ENCODE assay signal across 17 cellular contexts in the genomic region with DNA sequence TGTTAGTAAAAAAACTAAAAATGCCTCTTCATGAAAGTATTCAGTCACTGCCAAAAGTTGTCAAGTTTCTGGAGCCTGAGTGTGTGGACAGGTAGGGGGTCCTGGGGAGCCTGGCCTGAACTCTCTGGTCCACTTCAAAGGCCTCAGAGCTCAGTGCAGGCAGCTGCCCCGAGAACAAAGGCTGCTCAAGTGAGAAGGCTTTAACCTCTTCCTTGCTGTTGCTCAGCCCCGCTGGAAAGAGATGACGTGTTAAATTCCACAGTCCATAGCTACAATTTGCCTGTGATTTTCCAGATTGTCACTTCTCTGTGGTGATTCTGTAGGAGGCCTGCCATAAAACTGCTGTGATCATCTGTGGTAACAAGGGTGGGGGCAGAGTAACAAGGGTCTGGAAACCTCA.
A peak's percentile ranks its signal among the peaks of the same experiment; 100 is the strongest.
DNase-seq lines count a peak whose midpoint lies in the region; ATAC-seq and TF ChIP-seq lines count a peak whose summit lies in the region.
"Had no signal": no experiment of that assay in that cellular context is flagged by ENCODE, and none has a peak within 500 bp of the region (broad histone marks: within the 10 kb centered on the region; RNA-seq: fewer than 3 reads in every experiment).

No MANE protein-coding gene starts in this region.

- no peaks in the 10 kb centered on the region for H3K9me3 ChIP-seq in GM23248 (ENCODE audit: low read depth)
- H3K9me3 ChIP-seq in effector memory CD4-positive, alpha-beta T cell (ENCODE audit: control insufficient read depth, low read length): no peaks in the 10 kb centered on the region
- H3K9me3 ChIP-seq: psoas muscle had no signal

- DNase-seq in GM23248 (peak; percentile 23), foreskin fibroblast (peak; percentile 23 to 53), non-pigmented ciliary epithelial cell (ENCODE audit: low read depth) (peak; percentile 55), NOMO-1 treated with dmso at 0.1 percent for 144 hours (lab: John Stamatoyannopoulos, UW; ENCODE audit: unreplicated experiment) (no peak)
- DNase-seq in effector memory CD4-positive, alpha-beta T cell: no peak
- DNase-seq in activated CD8-positive, alpha-beta memory T cell treated with anti-CD3 and anti-CD28 coated beads, Interleukin-2, amount 10 ng/mL, durations not matched to agents 7 days and 5 days: no peak
- DNase-seq in stimulated activated CD4-positive, alpha-beta T cell treated with anti-CD3 and anti-CD28 coated beads, Interleukin-2, amount 100 ng/mL, for 24 hours: no peak
- DNase-seq: activated T-cell treated with anti-CD3 and anti-CD28 coated beads for 4 hours, GDM1, HFFc6, left ventricle myocardium superior, NCI-H526 treated with DMSO at 0.1 percent for 48 hours, psoas muscle, SHP77 had no signal

- H3K79me2 ChIP-seq in GM23248 (ENCODE audit: insufficient read depth): no peaks in the 10 kb centered on the region

- H3K27ac ChIP-seq in GM23248 (no peak overlapping the region), angular gyrus (ENCODE audit: low read depth, low read length) (peak overlapping the region; percentile 27)
- H3K27ac ChIP-seq in effector memory CD4-positive, alpha-beta T cell (ENCODE audit: insufficient read depth, low read length, poor library complexity, severe bottlenecking): no peak overlapping the region
- H3K27ac ChIP-seq: psoas muscle had no signal

- peaks cover 36% of the 10 kb centered on the region for H3K4me1 ChIP-seq in GM23248 (ENCODE audit: insufficient read depth)
- no peaks in the 10 kb centered on the region for H3K4me1 ChIP-seq in effector memory CD4-positive, alpha-beta T cell (ENCODE audit: control insufficient read depth, insufficient read depth, low read length, poor library complexity, severe bottlenecking)
- H3K4me1 ChIP-seq: psoas muscle had no signal

- peaks cover 31% of the 10 kb centered on the region for H3K36me3 Mint-ChIP-seq in activated CD8-positive, alpha-beta memory T cell treated with anti-CD3 and anti-CD28 coated beads, Interleukin-2, amount 10 ng/mL, durations not matched to agents 7 days and 5 days

- H3K9ac ChIP-seq in GM23248: no peak overlapping the region

- no peak overlapping the region for H3K4me3 Mint-ChIP-seq in activated CD8-positive, alpha-beta memory T cell treated with anti-CD3 and anti-CD28 coated beads, Interleukin-2, amount 10 ng/mL, durations not matched to agents 7 days and 5 days
- H3K4me3 Mint-ChIP-seq: HFFc6, IgD-negative memory B cell had no signal

- CTCF ChIA-PET in activated CD8-positive, alpha-beta memory T cell treated with anti-CD3 and anti-CD28 coated beads, Interleukin-2, amount 10 ng/mL, durations not matched to agents 7 days and 5 days (lab: Charles Lee): no interaction called here

- H3K9me2 ChIP-seq in GM23248 (ENCODE audit: insufficient read depth): peaks cover 13% of the 10 kb centered on the region; the same call in 1 of the 2 replicates

- WGBS in GM23248 (ENCODE audit: low coverage in 1 of 2, low lambda C conversion rate in 2 of 2, missing lambda C conversion rate in 2 of 2), 2 experiments: 69 to 80% methylated on average over 3 of the region's 3 CpGs

- peaks cover 34% of the 10 kb centered on the region for H3F3A ChIP-seq in GM23248 (ENCODE audit: insufficient read depth)

- in situ Hi-C loops in GM23248 (cut with MboI): no loop called here

- H3K27ac Mint-ChIP-seq in activated CD8-positive, alpha-beta memory T cell treated with anti-CD3 and anti-CD28 coated beads, Interleukin-2, amount 10 ng/mL, durations not matched to agents 7 days and 5 days: no peak overlapping the region

- H3K4me2 ChIP-seq in GM23248 (ENCODE audit: unreplicated experiment): no peak overlapping the region

- no peak overlapping the region for H2AFZ ChIP-seq in GM23248

- no peaks in the 10 kb centered on the region for H3K27me3 ChIP-seq in GM23248 (replicated peaks; ENCODE audit: insufficient read depth)
- no peaks in the 10 kb centered on the region for H3K27me3 ChIP-seq in effector memory CD4-positive, alpha-beta T cell (replicated peaks; ENCODE audit: control insufficient read depth, insufficient read depth, low read length, poor library complexity, severe bottlenecking)

- no peaks in the 10 kb centered on the region for H4K20me1 ChIP-seq in GM23248 (ENCODE audit: insufficient read depth)

- H3K36me3 ChIP-seq in GM23248 (ENCODE audit: low read depth): peaks cover 10% of the 10 kb centered on the region
- peaks cover 49% of the 10 kb centered on the region for H3K36me3 ChIP-seq in effector memory CD4-positive, alpha-beta T cell (ENCODE audit: control insufficient read depth, insufficient read depth, low read length)

- no peaks in the 10 kb centered on the region for H3K9me3 Mint-ChIP-seq in activated CD8-positive, alpha-beta memory T cell treated with anti-CD3 and anti-CD28 coated beads, Interleukin-2, amount 10 ng/mL, durations not matched to agents 7 days and 5 days (ENCODE audit: low read depth)
- H3K9me3 Mint-ChIP-seq: HFFc6 had no signal

- H3K27me3 Mint-ChIP-seq in activated CD8-positive, alpha-beta memory T cell treated with anti-CD3 and anti-CD28 coated beads, Interleukin-2, amount 10 ng/mL, durations not matched to agents 7 days and 5 days: no peaks in the 10 kb centered on the region
- H3K27me3 Mint-ChIP-seq: IgD-negative memory B cell had no signal

- ATAC-seq in activated CD8-positive, alpha-beta memory T cell treated with anti-CD3 and anti-CD28 coated beads, Interleukin-2, amount 10 ng/mL, durations not matched to agents 7 days and 5 days: no peak
- ATAC-seq: esophagus mucosa, left ventricle myocardium superior had no signal

- peaks cover 2% of the 10 kb centered on the region for H3K4me1 Mint-ChIP-seq in activated CD8-positive, alpha-beta memory T cell treated with anti-CD3 and anti-CD28 coated beads, Interleukin-2, amount 10 ng/mL, durations not matched to agents 7 days and 5 days
- H3K4me1 Mint-ChIP-seq: IgD-negative memory B cell had no signal

- TF ChIP-seq CTCF in foreskin fibroblast (IDR thresholded peaks at IDR 0.05; ENCODE audit: low read depth, low read length): no peak

- H3K4me3 ChIP-seq in GM23248: no peak overlapping the region
- no peak overlapping the region for H3K4me3 ChIP-seq in foreskin fibroblast (ENCODE audit: low read depth in 1 of 2, low read length in 2 of 2)
- H3K4me3 ChIP-seq in effector memory CD4-positive, alpha-beta T cell (ENCODE audit: insufficient read depth, low read depth, low read length, poor library complexity, severe bottlenecking): no peak overlapping the region
- H3K4me3 ChIP-seq: psoas muscle had no signal

Comparison
In these comparisons a context has a peak if more than half of its experiments do, and no peak if none do; other contexts are left out.
1. DNase-seq: peak in GM23248 (single experiment), foreskin fibroblast (2 of 2) and non-pigmented ciliary epithelial cell (single experiment); none in effector memory CD4-positive, alpha-beta T cell (0 of 3), NOMO-1 treated with dmso at 0.1 percent for 144 hours (single experiment), activated CD8-positive, alpha-beta memory T cell treated with anti-CD3 and anti-CD28 coated beads, Interleukin-2, amount 10 ng/mL, durations not matched to agents 7 days and 5 days (single experiment) and stimulated activated CD4-positive, alpha-beta T cell treated with anti-CD3 and anti-CD28 coated beads, Interleukin-2, amount 100 ng/mL, for 24 hours (0 of 2).